ENCODE assay signal across 2 cellular contexts in the genomic region with DNA sequence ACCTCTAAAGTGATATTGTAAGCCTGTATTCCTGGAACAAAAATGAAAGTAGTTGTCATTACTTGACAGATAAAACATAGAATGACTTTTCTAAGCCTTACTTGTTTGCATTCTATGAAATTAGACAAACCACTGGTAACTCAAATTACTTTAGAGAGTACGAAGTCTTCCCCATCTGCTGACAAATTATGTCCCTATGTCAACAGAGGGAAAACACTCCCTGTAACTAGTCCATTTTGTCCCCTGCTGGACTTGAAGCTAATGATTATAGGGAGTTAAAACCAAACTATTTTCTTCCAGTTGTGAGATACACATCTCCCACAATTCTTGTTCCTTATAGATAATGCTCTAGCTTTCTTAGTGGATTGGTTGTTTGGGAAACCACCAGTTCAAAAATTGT.
A peak's percentile ranks its signal among the peaks of the same experiment; 100 is the strongest.
TF ChIP-seq lines count a peak whose summit lies in the region.

No MANE protein-coding gene starts in this region.

TF ChIP-seq in liver, 16 proteins besides CTCF, POLR2A, EP300 and RAD21:
- TF ChIP-seq NR2F2 (IDR thresholded peaks at IDR 0.05) = no peak
- TF ChIP-seq, protein P1, sequence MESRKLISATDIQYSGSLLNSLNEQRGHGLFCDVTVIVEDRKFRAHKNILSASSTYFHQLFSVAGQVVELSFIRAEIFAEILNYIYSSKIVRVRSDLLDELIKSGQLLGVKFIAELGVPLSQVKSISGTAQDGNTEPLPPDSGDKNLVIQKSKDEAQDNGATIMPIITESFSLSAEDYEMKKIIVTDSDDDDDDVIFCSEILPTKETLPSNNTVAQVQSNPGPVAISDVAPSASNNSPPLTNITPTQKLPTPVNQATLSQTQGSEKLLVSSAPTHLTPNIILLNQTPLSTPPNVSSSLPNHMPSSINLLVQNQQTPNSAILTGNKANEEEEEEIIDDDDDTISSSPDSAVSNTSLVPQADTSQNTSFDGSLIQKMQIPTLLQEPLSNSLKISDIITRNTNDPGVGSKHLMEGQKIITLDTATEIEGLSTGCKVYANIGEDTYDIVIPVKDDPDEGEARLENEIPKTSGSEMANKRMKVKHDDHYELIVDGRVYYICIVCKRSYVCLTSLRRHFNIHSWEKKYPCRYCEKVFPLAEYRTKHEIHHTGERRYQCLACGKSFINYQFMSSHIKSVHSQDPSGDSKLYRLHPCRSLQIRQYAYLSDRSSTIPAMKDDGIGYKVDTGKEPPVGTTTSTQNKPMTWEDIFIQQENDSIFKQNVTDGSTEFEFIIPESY (IDR thresholded peaks at IDR 0.05) = no peak
- no peak for TF ChIP-seq TAF1 (conservative IDR thresholded peaks at IDR 0.05)
- TF ChIP-seq FOXA2 (IDR thresholded peaks at IDR 0.05) = peak; percentile 55
- no peak for TF ChIP-seq GABPA (IDR thresholded peaks at IDR 0.05 in 1 of 2, conservative IDR thresholded peaks at IDR 0.05 in 1 of 2)
- peak; percentile 43 for TF ChIP-seq FOXA1 (IDR thresholded peaks at IDR 0.05)
- TF ChIP-seq HNF4A (conservative IDR thresholded peaks at IDR 0.05) = peak; percentile 24 to 32
- TF ChIP-seq, protein P2, sequence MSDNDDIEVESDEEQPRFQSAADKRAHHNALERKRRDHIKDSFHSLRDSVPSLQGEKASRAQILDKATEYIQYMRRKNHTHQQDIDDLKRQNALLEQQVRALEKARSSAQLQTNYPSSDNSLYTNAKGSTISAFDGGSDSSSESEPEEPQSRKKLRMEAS (IDR thresholded peaks at IDR 0.05) = no peak
- peak; percentile 18 for TF ChIP-seq SP1 (IDR thresholded peaks at IDR 0.05)
- no peak for TF ChIP-seq JUND (IDR thresholded peaks at IDR 0.05)
- TF ChIP-seq REST (IDR thresholded peaks at IDR 0.05) = no peak
- no peak for TF ChIP-seq RXRA (IDR thresholded peaks at IDR 0.05)
- TF ChIP-seq YY1 (IDR thresholded peaks at IDR 0.05) = peak; percentile 36
- no peak for TF ChIP-seq HNF4G (IDR thresholded peaks at IDR 0.05)

TF ChIP-seq in HepG2, 621 proteins besides CTCF, POLR2A, EP300 and RAD21:
- no peak for TF ChIP-seq FOXJ3 (CRISPR knock-in tag; IDR thresholded peaks at IDR 0.05; ENCODE audit: borderline replicate concordance)
- TF ChIP-seq, protein P3, sequence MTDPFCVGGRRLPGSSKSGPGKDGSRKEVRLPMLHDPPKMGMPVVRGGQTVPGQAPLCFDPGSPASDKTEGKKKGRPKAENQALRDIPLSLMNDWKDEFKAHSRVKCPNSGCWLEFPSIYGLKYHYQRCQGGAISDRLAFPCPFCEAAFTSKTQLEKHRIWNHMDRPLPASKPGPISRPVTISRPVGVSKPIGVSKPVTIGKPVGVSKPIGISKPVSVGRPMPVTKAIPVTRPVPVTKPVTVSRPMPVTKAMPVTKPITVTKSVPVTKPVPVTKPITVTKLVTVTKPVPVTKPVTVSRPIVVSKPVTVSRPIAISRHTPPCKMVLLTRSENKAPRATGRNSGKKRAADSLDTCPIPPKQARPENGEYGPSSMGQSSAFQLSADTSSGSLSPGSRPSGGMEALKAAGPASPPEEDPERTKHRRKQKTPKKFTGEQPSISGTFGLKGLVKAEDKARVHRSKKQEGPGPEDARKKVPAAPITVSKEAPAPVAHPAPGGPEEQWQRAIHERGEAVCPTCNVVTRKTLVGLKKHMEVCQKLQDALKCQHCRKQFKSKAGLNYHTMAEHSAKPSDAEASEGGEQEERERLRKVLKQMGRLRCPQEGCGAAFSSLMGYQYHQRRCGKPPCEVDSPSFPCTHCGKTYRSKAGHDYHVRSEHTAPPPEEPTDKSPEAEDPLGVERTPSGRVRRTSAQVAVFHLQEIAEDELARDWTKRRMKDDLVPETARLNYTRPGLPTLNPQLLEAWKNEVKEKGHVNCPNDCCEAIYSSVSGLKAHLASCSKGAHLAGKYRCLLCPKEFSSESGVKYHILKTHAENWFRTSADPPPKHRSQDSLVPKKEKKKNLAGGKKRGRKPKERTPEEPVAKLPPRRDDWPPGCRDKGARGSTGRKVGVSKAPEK (CRISPR knock-in tag; IDR thresholded peaks at IDR 0.05; ENCODE audit: borderline replicate concordance) = no peak
- no peak for TF ChIP-seq ZNF546 (CRISPR knock-in tag; conservative IDR thresholded peaks at IDR 0.05)
- TF ChIP-seq ZNF510 (CRISPR knock-in tag; IDR thresholded peaks at IDR 0.05; ENCODE audit: low read depth) = no peak
- no peak for TF ChIP-seq ZNF317 (CRISPR knock-in tag; IDR thresholded peaks at IDR 0.05)
- TF ChIP-seq, protein P4, sequence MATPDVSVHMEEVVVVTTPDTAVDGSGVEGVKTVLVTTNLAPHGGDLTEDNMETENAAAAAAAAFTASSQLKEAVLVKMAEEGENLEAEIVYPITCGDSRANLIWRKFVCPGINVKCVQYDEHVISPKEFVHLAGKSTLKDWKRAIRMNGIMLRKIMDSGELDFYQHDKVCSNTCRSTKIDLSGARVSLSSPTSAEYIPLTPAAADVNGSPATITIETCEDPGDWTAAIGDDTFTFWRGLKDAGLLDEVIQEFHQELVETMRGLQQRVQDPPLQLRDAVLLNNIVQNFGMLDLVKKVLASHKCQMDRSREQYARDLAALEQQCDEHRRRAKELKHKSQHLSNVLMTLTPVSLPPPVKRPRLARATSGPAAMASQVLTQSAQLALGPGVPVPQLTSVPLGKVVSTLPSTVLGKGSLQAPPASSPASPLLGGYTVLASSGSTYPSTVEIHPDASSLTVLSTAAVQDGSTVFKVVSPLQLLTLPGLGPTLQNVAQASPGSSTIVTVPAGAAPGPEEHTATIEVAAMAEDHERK (CRISPR knock-in tag; IDR thresholded peaks at IDR 0.05; ENCODE audit: low read depth) = no peak
- TF ChIP-seq ZNF746 (CRISPR knock-in tag; IDR thresholded peaks at IDR 0.05) = no peak
- no peak for TF ChIP-seq ZXDC (CRISPR knock-in tag; IDR thresholded peaks at IDR 0.05)
- no peak for TF ChIP-seq KDM3A (CRISPR knock-in tag; IDR thresholded peaks at IDR 0.05; ENCODE audit: low read depth)
- no peak for TF ChIP-seq CCAR2 (optimal IDR thresholded peaks at IDR 0.05; ENCODE audit: low read depth, low read length)
- no peak for TF ChIP-seq KLF15 (CRISPR knock-in tag; IDR thresholded peaks at IDR 0.05; ENCODE audit: borderline replicate concordance)
